ENCODE assay signal across 9 cellular contexts in the genomic region with DNA sequence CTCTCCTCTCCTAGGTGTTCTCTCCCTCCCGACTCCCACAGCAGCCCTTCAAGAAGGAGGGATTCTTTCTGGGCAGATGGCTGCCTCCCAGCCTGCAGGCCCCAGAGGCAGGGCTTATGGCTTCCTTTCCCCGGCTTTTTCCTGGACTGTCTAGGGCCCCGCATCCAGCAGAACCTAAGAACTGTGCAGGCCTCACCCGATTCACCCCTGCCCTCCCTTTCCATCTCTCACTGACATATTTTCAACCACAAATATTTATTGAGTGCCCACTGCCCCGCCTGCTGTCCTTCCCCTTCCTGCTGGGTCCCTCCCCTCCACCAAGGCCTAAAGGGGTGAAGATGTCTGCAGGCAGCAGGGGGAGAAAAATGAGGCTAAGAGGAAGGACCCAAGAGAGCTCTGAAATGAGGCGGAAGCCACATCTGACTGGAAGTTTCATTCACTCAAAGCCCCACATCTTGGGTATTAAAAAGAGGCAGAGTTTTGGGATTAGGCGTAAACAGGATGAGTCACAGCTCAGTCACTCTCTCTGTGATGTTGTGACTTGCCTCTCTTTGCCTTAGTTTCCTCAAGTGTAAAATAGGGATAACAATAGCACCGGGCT. TPM values are rescaled to one million over a fixed set of nuclear protein-coding genes. Genes with fewer than 3 reads are reported as not detected.
DNase-seq lines count a peak whose midpoint lies in the region; ATAC-seq and TF ChIP-seq lines count a peak whose summit lies in the region.
"Had no signal": no experiment of that assay in that cellular context is flagged by ENCODE, and none has a peak within 500 bp of the region (broad histone marks: within the 10 kb centered on the region; RNA-seq: fewer than 3 reads in every experiment).

No MANE protein-coding gene starts in this region.

- no peak overlapping the region for H3K4me3 Mint-ChIP-seq in CD4-positive, CD25-positive, alpha-beta regulatory T cell
- H3K4me3 Mint-ChIP-seq in progenitor cell of endocrine pancreas (ENCODE audit: low read depth), result peak overlapping the region; percentile 11
- H3K4me3 Mint-ChIP-seq in glutamatergic neuron (ENCODE audit: unreplicated experiment), result no peak overlapping the region
- H3K4me3 Mint-ChIP-seq: IgD-negative memory B cell had no signal

- H3K4me1 ChIP-seq in CD4-positive, CD25-positive, alpha-beta regulatory T cell (ENCODE audit: control insufficient read depth, insufficient read depth, low read length, poor library complexity, severe bottlenecking), result peaks cover 8% of the 10 kb centered on the region
- H3K4me1 ChIP-seq in Peyer's patch (peaks cover 0 to 43% (median 6%) of the 10 kb centered on the region in 4 donors), testis (peaks cover 34% of the 10 kb centered on the region)

- ATAC-seq in CD4-positive, CD25-positive, alpha-beta regulatory T cell (ENCODE audit: low read depth in 2 of 2), result no peak
- ATAC-seq in HG02970 (IDR thresholded peaks at IDR 0.05; ENCODE audit: low FRiP score, unreplicated experiment), result no peak

- no peaks in the 10 kb centered on the region for H3K27me3 ChIP-seq in CD4-positive, CD25-positive, alpha-beta regulatory T cell (ENCODE audit: control insufficient read depth, insufficient read depth, low read length)
- no peaks in the 10 kb centered on the region for H3K27me3 ChIP-seq in Peyer's patch
- H3K27me3 ChIP-seq in testis, result no peaks in the 10 kb centered on the region

- H3K9me3 Mint-ChIP-seq in CD4-positive, CD25-positive, alpha-beta regulatory T cell, result no peaks in the 10 kb centered on the region
- H3K9me3 Mint-ChIP-seq in progenitor cell of endocrine pancreas (ENCODE audit: low read depth), result no peaks in the 10 kb centered on the region
- H3K9me3 Mint-ChIP-seq in glutamatergic neuron (ENCODE audit: unreplicated experiment), result peaks cover 4% of the 10 kb centered on the region

- H3K27ac ChIP-seq in CD4-positive, CD25-positive, alpha-beta regulatory T cell (ENCODE audit: insufficient read depth, low read length, poor library complexity, severe bottlenecking), result no peak overlapping the region
- H3K27ac ChIP-seq in Peyer's patch (peak overlapping the region; percentile 2 to 81 (median 62)), testis (no peak overlapping the region)

- TF ChIP-seq CTCF in Peyer's patch (IDR thresholded peaks at IDR 0.05) (no peak), epithelial cell of esophagus (IDR thresholded peaks at IDR 0.05; ENCODE audit: insufficient read depth, low read depth, low read length, missing control alignments) (no peak), progenitor cell of endocrine pancreas (IDR thresholded peaks at IDR 0.05; ENCODE audit: unreplicated experiment) (no peak), testis (IDR thresholded peaks at IDR 0.05) (no peak), glutamatergic neuron (IDR thresholded peaks at IDR 0.05; ENCODE audit: partially characterized antibody, unreplicated experiment) (no peak)

- DNase-seq in CD4-positive, CD25-positive, alpha-beta regulatory T cell, result peak in 1 of 3 donors; percentile 19
- DNase-seq in HT-29 (ENCODE audit: low spot score), result peak; percentile 91
- DNase-seq in Peyer's patch, result peak in 2 of 3 donors; percentile 56 to 62
- DNase-seq in epithelial cell of esophagus (ENCODE audit: low read depth), result peak; percentile 93
- no peak for DNase-seq in progenitor cell of endocrine pancreas (ENCODE audit: low spot score, unreplicated experiment)
- DNase-seq in testis, result no peak
- DNase-seq in glutamatergic neuron, result no peak

- H3K4me1 Mint-ChIP-seq in CD4-positive, CD25-positive, alpha-beta regulatory T cell, result peaks cover 4 to 26% (median 17%) of the 10 kb centered on the region in 4 donors
- H3K4me1 Mint-ChIP-seq in progenitor cell of endocrine pancreas (ENCODE audit: low read depth) (peaks cover 64% of the 10 kb centered on the region), glutamatergic neuron (ENCODE audit: low read depth, unreplicated experiment) (peaks cover 9% of the 10 kb centered on the region)

- H3K9me3 ChIP-seq in CD4-positive, CD25-positive, alpha-beta regulatory T cell (ENCODE audit: control insufficient read depth in 2 of 2, low read length in 2 of 2), result no peaks in the 10 kb centered on the region
- H3K9me3 ChIP-seq in Peyer's patch, result no peaks in the 10 kb centered on the region
- no peaks in the 10 kb centered on the region for H3K9me3 ChIP-seq in testis

- no peak for TF ChIP-seq POLR2A in Peyer's patch (IDR thresholded peaks at IDR 0.05)
- TF ChIP-seq POLR2A in testis (IDR thresholded peaks at IDR 0.05), result no peak

- no peaks in the 10 kb centered on the region for H3K36me3 ChIP-seq in CD4-positive, CD25-positive, alpha-beta regulatory T cell (ENCODE audit: control insufficient read depth, insufficient read depth, low read length)
- H3K36me3 ChIP-seq in Peyer's patch, result no peaks in the 10 kb centered on the region
- H3K36me3 ChIP-seq in testis (ENCODE audit: low read depth, missing control alignments), result no peaks in the 10 kb centered on the region

- peak overlapping the region in 2 of 3 donors; percentile 37 to 59 for H3K27ac Mint-ChIP-seq in CD4-positive, CD25-positive, alpha-beta regulatory T cell
- H3K27ac Mint-ChIP-seq in progenitor cell of endocrine pancreas, result peak overlapping the region; percentile 91
- H3K27ac Mint-ChIP-seq in glutamatergic neuron (ENCODE audit: unreplicated experiment), result no peak overlapping the region

- intact Hi-C loops in testis (cut with DNase I; ENCODE audit: low total_unique reads), result no loop called here

- peaks cover 5% of the 10 kb centered on the region for H3K27me3 Mint-ChIP-seq in CD4-positive, CD25-positive, alpha-beta regulatory T cell
- H3K27me3 Mint-ChIP-seq in progenitor cell of endocrine pancreas (peaks cover 14% of the 10 kb centered on the region), glutamatergic neuron (ENCODE audit: unreplicated experiment) (peaks cover 20% of the 10 kb centered on the region)

- no peaks in the 10 kb centered on the region for H3K36me3 Mint-ChIP-seq in CD4-positive, CD25-positive, alpha-beta regulatory T cell
- H3K36me3 Mint-ChIP-seq in progenitor cell of endocrine pancreas (ENCODE audit: insufficient read depth), result no peaks in the 10 kb centered on the region
- H3K36me3 Mint-ChIP-seq in glutamatergic neuron (ENCODE audit: unreplicated experiment), result no peaks in the 10 kb centered on the region

- WGBS in testis, 2 donors, result 56 to 63% methylated on average over 8 of the region's 8 CpGs

- H3K4me3 ChIP-seq in CD4-positive, CD25-positive, alpha-beta regulatory T cell (ENCODE audit: low read depth, low read length), result no peak overlapping the region
- H3K4me3 ChIP-seq in Peyer's patch (peak overlapping the region in 2 of 4 donors; percentile 37 to 40), epithelial cell of esophagus (ENCODE audit: low read length) (peak overlapping the region; percentile 55), testis (no peak overlapping the region)

RNA-seq across cellular contexts. Expression of a gene that starts 2.9 kb away (rescaled TPM):
- 0.86 TPM for total RNA-seq in CD4-positive, CD25-positive, alpha-beta regulatory T cell
- under 1 TPM; 0.09 to 0.60 (median 0.22) TPM for polyA plus RNA-seq in CD4-positive, CD25-positive, alpha-beta regulatory T cell
- total RNA-seq in HT-29 (2014; rRNA removed; shearing (Covaris generic)), result 161 and 221 TPM in 2 replicates
- 100 to 1,000 TPM in 3 of 4 donors, 10 to 100 TPM in 1; 93.3 to 275 (median 143) TPM for total RNA-seq in Peyer's patch
- 14.3 and 23.1 TPM in 2 replicates for total RNA-seq in progenitor cell of endocrine pancreas
- total RNA-seq in testis, result 10 to 100 TPM; 22.7 to 43.1 TPM
- polyA plus RNA-seq in testis (ENCODE audit: insufficient read depth, low read depth, low replicate concordance), result 14.6 TPM
- 0.74 TPM for total RNA-seq in glutamatergic neuron (ENCODE audit: unreplicated experiment)
- polyA plus RNA-seq: IgD-negative memory B cell had no signal

RNA-seq across cellular contexts. Expression of a gene that starts 11.5 kb away (rescaled TPM):
- total RNA-seq in CD4-positive, CD25-positive, alpha-beta regulatory T cell, result not detected
- polyA plus RNA-seq in CD4-positive, CD25-positive, alpha-beta regulatory T cell, result under 1 TPM in 1 of 4 donors, not detected in 3; 0.35 TPM
- 176 and 234 TPM in 2 replicates for total RNA-seq in HT-29 (2014; rRNA removed; shearing (Covaris generic))
- total RNA-seq in Peyer's patch (100 to 1,000 TPM; 113 to 313 (median 294) TPM), progenitor cell of endocrine pancreas (17.8 and 18.3 TPM in 2 replicates), testis (100 to 1,000 TPM in 1 of 2 donors, 10 to 100 TPM in 1; 81.3 to 112 TPM), glutamatergic neuron (ENCODE audit: unreplicated experiment) (not detected)
- 36.6 TPM for polyA plus RNA-seq in testis (ENCODE audit: insufficient read depth, low read depth, low replicate concordance)
- polyA plus RNA-seq: IgD-negative memory B cell had no signal

RNA-seq across cellular contexts. Expression of a gene that starts 30.6 kb away (rescaled TPM):
- total RNA-seq in CD4-positive, CD25-positive, alpha-beta regulatory T cell, result 38.5 TPM
- polyA plus RNA-seq in CD4-positive, CD25-positive, alpha-beta regulatory T cell, result 10 to 100 TPM; 25.6 to 39.5 (median 31.0) TPM
- 91.9 and 94.5 TPM in 2 replicates for total RNA-seq in HT-29 (2014; rRNA removed; shearing (Covaris generic))
- total RNA-seq in Peyer's patch (100 to 1,000 TPM in 3 of 4 donors, 10 to 100 TPM in 1; 90.8 to 547 (median 393) TPM), progenitor cell of endocrine pancreas (67.5 and 68.8 TPM in 2 replicates), testis (100 to 1,000 TPM in 1 of 2 donors, 10 to 100 TPM in 1; 94.6 to 106 TPM), glutamatergic neuron (ENCODE audit: unreplicated experiment) (7.4 TPM)
- 59.8 TPM for polyA plus RNA-seq in testis (ENCODE audit: insufficient read depth, low read depth, low replicate concordance)

Comparison
In these comparisons a context has a peak if more than half of its experiments do, and no peak if none do; other contexts are left out.
1. DNase-seq: peak in HT-29 (single experiment), Peyer's patch (2 of 3) and epithelial cell of esophagus (single experiment); none in progenitor cell of endocrine pancreas (single experiment), testis (single experiment) and glutamatergic neuron (single experiment).
2. H3K27ac ChIP-seq: peak in Peyer's patch (4 of 4); none in CD4-positive, CD25-positive, alpha-beta regulatory T cell (single experiment) and testis (0 of 2).
3. RNA of a gene that starts 11.5 kb away (total RNA-seq): 113 to 313 TPM in Peyer's patch, 176 to 234 TPM in HT-29, 81.3 to 112 TPM in testis and 17.8 to 18.3 TPM in progenitor cell of endocrine pancreas; not detected in glutamatergic neuron (single experiment) and not detected in CD4-positive, CD25-positive, alpha-beta regulatory T cell (single experiment); every median in the first group is over 10 times any median in the second.